ENCODE assay signal across 9 cellular contexts in the genomic region with DNA sequence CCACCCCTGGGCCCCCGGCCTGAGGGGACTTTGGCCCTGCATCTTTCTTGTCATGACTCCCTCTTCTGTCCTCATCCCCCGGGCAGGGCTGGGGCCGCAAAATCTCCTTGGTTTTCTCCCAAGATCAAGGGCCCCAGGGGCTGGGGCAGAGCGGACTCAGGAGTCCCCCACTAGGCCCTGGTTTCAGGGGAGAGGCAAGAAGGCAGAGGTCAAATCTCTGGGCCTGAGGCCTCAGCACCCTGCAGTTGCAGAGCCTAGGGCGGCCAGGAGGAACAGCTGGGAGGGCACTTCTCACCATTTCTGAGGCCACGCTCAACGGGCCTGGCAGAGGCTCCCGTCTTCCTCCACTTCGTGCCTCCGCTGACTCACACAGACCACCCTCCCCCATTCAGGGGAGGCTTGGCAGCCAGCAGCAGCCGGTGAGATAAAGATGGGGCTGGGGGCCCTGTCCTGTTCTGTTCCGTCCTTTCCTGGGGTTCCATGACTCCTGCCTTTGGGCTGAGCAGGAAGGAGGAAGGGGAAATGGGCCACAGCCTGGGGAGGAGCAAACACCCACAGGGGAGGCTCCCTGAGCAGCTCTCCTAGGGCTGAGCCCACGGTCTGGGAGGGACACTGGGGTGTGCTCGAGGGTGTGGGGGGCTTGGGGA. TPM values are rescaled to one million over a fixed set of nuclear protein-coding genes. Genes with fewer than 3 reads are reported as not detected.
A peak's percentile ranks its signal among the peaks of the same experiment; 100 is the strongest.
DNase-seq lines count a peak whose midpoint lies in the region; ATAC-seq and TF ChIP-seq lines count a peak whose summit lies in the region.
"Had no signal": no experiment of that assay in that cellular context is flagged by ENCODE, and none has a peak within 500 bp of the region (broad histone marks: within the 10 kb centered on the region; RNA-seq: fewer than 3 reads in every experiment).

No MANE protein-coding gene starts in this region.

- ATAC-seq in CD8-positive, alpha-beta T cell, result no peak
- ATAC-seq in omental fat pad (ENCODE audit: low FRiP score), result peak; percentile 35
- ATAC-seq in HG02623 (IDR thresholded peaks at IDR 0.05; ENCODE audit: unreplicated experiment), result no peak

- no peak for TF ChIP-seq CTCF in CD8-positive, alpha-beta T cell (IDR thresholded peaks at IDR 0.05)
- no peak for TF ChIP-seq CTCF in omental fat pad (IDR thresholded peaks at IDR 0.05)
- TF ChIP-seq CTCF in colonic mucosa (IDR thresholded peaks at IDR 0.05), result no peak

- no peaks in the 10 kb centered on the region for H3K27me3 ChIP-seq in CD8-positive, alpha-beta T cell (ENCODE audit: insufficient read depth, low read length)
- H3K27me3 ChIP-seq in esophagus (ENCODE audit: control insufficient read depth in 1 of 2, insufficient read depth in 2 of 2, low read length in 2 of 2) (no peaks in the 10 kb centered on the region), colonic mucosa (no peaks in the 10 kb centered on the region)

- peak overlapping the region; percentile 7 for H3K4me3 ChIP-seq in CD8-positive, alpha-beta T cell (ENCODE audit: low read depth, low read length)
- peak overlapping the region in 1 of 2 donors; percentile 18 for H3K4me3 ChIP-seq in esophagus (ENCODE audit: low read depth in 1 of 2, low read length in 2 of 2)
- no peak overlapping the region for H3K4me3 ChIP-seq in colonic mucosa

- no peaks in the 10 kb centered on the region for H3K27me3 Mint-ChIP-seq in CD8-positive, alpha-beta T cell (ENCODE audit: low read depth)

- POLR2A ChIA-PET in CD8-positive, alpha-beta T cell (lab: Charles Lee), result interaction anchor here (0.5 to 1.7 kb wide), 5 partner anchors 9 to 50 kb away, joined by 3 to 6 read pairs (median 4); partner anchors contain the start of gene BICDL2

- 69 to 71% methylated on average over 14 of the region's 14 CpGs for WGBS in esophagus, 2 donors

- no peaks in the 10 kb centered on the region for H3K9me3 ChIP-seq in CD8-positive, alpha-beta T cell (ENCODE audit: low read length)
- no peaks in the 10 kb centered on the region for H3K9me3 ChIP-seq in esophagus (ENCODE audit: control insufficient read depth in 2 of 2, insufficient read depth in 1 of 2, low read depth in 1 of 2, low read length in 1 of 2)
- no peaks in the 10 kb centered on the region for H3K9me3 ChIP-seq in colonic mucosa

- H3K36me3 ChIP-seq in CD8-positive, alpha-beta T cell (ENCODE audit: insufficient read depth, low read length), result no peaks in the 10 kb centered on the region
- H3K36me3 ChIP-seq in esophagus (ENCODE audit: control insufficient read depth in 2 of 2, insufficient read depth in 2 of 2, low read length in 1 of 2) (no peaks in the 10 kb centered on the region), colonic mucosa (no peaks in the 10 kb centered on the region)

- no peak overlapping the region for H3K27ac ChIP-seq in CD8-positive, alpha-beta T cell (ENCODE audit: low read depth, low read length)
- H3K27ac ChIP-seq in esophagus (ENCODE audit: low read depth in 2 of 2, low read length in 1 of 2) (peak overlapping the region; percentile 45 to 60), colonic mucosa (no peak overlapping the region)
- H3K27ac ChIP-seq: KMS-11 had no signal

- peaks cover 22% of the 10 kb centered on the region for H3K4me1 ChIP-seq in CD8-positive, alpha-beta T cell (ENCODE audit: insufficient read depth, low read length)
- H3K4me1 ChIP-seq in esophagus (ENCODE audit: control insufficient read depth in 2 of 2, insufficient read depth in 2 of 2, low read length in 1 of 2), result peaks cover 0 to 3% of the 10 kb centered on the region in 2 donors
- H3K4me1 ChIP-seq in colonic mucosa, result no peaks in the 10 kb centered on the region

- H3K4me1 Mint-ChIP-seq in CD8-positive, alpha-beta T cell (ENCODE audit: low read depth), result peaks cover 42% of the 10 kb centered on the region

- peak overlapping the region in 1 of 2 donors; percentile 27 for H3K9ac ChIP-seq in colonic mucosa (ENCODE audit: low read depth in 2 of 2, low read length in 2 of 2)
- H3K9ac ChIP-seq: KMS-11 had no signal

- CTCF ChIA-PET in CD8-positive, alpha-beta T cell (lab: Charles Lee), result interaction anchor here (0.9 to 5.1 kb wide), 5 partner anchors 9 to 43 kb away, joined by 3 to 27 read pairs (median 3); no protein-coding TSS in a partner anchor

- DNase-seq in CD8-positive, alpha-beta T cell, result peak in 1 of 7 experiments; percentile 26
- DNase-seq in NOMO-1 (lab: John Stamatoyannopoulos, UW; ENCODE audit: unreplicated experiment in 2 of 2), result peak; percentile 30 to 50
- DNase-seq in omental fat pad (ENCODE audit: low spot score), result no peak
- no peak for DNase-seq in colonic mucosa
- no peak for DNase-seq in stimulated activated CD4-positive, alpha-beta T cell treated with anti-CD3 and anti-CD28 coated beads, Interleukin-4, amount 100 ng/mL, for 1 hour
- no peak for DNase-seq in OCI-M2 (lab: John Stamatoyannopoulos, UW; ENCODE audit: unreplicated experiment)

- H3K4me3 Mint-ChIP-seq in CD8-positive, alpha-beta T cell, result no peak overlapping the region

- intact Hi-C loops in CD8-positive, alpha-beta T cell (cut with DNase I, micrococcal nuclease), result no loop called here
- intact Hi-C loops in colonic mucosa (cut with DNase I), result no loop called here

- H3K9me3 Mint-ChIP-seq in CD8-positive, alpha-beta T cell, result no peaks in the 10 kb centered on the region

- H3K27ac Mint-ChIP-seq in CD8-positive, alpha-beta T cell, result no peak overlapping the region

- H3K36me3 Mint-ChIP-seq in CD8-positive, alpha-beta T cell, result no peaks in the 10 kb centered on the region

RNA-seq across cellular contexts. Expression of gene ZSCAN10, which starts 12.4 kb away (rescaled TPM):
- under 1 TPM in 1 of 2 experiments, not detected in 1; 0.62 TPM for total RNA-seq in CD8-positive, alpha-beta T cell
- not detected for polyA plus RNA-seq in esophagus
- total RNA-seq in omental fat pad, result under 1 TPM in 1 of 4 donors, not detected in 3; 0.28 TPM
- total RNA-seq in colonic mucosa, result under 1 TPM in 1 of 2 donors, not detected in 1; 0.86 TPM

RNA-seq across cellular contexts. Expression of gene IL32, which starts 21.3 kb away (rescaled TPM):
- total RNA-seq in CD8-positive, alpha-beta T cell, result 100 to 1,000 TPM; 123 to 127 TPM
- 10 to 100 TPM; 16.5 to 19.0 TPM for polyA plus RNA-seq in esophagus
- total RNA-seq in omental fat pad, result 10 to 100 TPM; 16.5 to 73.0 (median 25.6) TPM
- total RNA-seq in colonic mucosa, result 100 to 1,000 TPM; 256 to 329 TPM

RNA-seq across cellular contexts. Expression of gene ZNF205, which starts 25.7 kb away (rescaled TPM):
- total RNA-seq in CD8-positive, alpha-beta T cell, result not detected
- 10 to 100 TPM in 1 of 2 donors, 1 to 10 TPM in 1; 8.4 to 18.0 TPM for polyA plus RNA-seq in esophagus
- 10 to 100 TPM in 2 of 4 donors, 1 to 10 TPM in 2; 7.1 to 16.1 (median 9.7) TPM for total RNA-seq in omental fat pad
- 10 to 100 TPM in 1 of 2 donors, 1 to 10 TPM in 1; 9.9 to 10.5 TPM for total RNA-seq in colonic mucosa

RNA-seq across cellular contexts. Expression of gene MMP25, which starts 40.4 kb away (rescaled TPM):
- under 1 TPM; 0.11 to 0.36 TPM for total RNA-seq in CD8-positive, alpha-beta T cell
- 1 to 10 TPM in 1 of 2 donors, under 1 TPM in 1; 0.51 to 2.6 TPM for polyA plus RNA-seq in esophagus
- total RNA-seq in omental fat pad, result 10 to 100 TPM in 1 of 4 donors, 1 to 10 TPM in 3; 1.2 to 38.8 (median 2.2) TPM
- total RNA-seq in colonic mucosa, result under 1 TPM; 0.44 to 0.88 TPM

RNA-seq across cellular contexts. Expression of gene ZNF213, which starts 48.1 kb away (rescaled TPM):
- 1 to 10 TPM; 1.8 to 2.2 TPM for total RNA-seq in CD8-positive, alpha-beta T cell
- polyA plus RNA-seq in esophagus, result 1 to 10 TPM; 6.5 to 9.4 TPM
- total RNA-seq in omental fat pad, result 1 to 10 TPM; 1.8 to 4.1 (median 3.6) TPM
- 10 to 100 TPM; 12.4 to 20.4 TPM for total RNA-seq in colonic mucosa

Comparison
In these comparisons a context has a peak if more than half of its experiments do, and no peak if none do; other contexts are left out.
1. DNase-seq: peak in NOMO-1 (2 of 2); none in omental fat pad (single experiment), colonic mucosa (single experiment), stimulated activated CD4-positive, alpha-beta T cell treated with anti-CD3 and anti-CD28 coated beads, Interleukin-4, amount 100 ng/mL, for 1 hour (single experiment) and OCI-M2 (single experiment).
2. H3K27ac ChIP-seq: peak in esophagus (2 of 2); none in CD8-positive, alpha-beta T cell (single experiment) and colonic mucosa (single experiment).
3. RNA of gene ZNF205, which starts 25.7 kb away (total RNA-seq): 7.1 to 16.1 TPM in omental fat pad and 9.9 to 10.5 TPM in colonic mucosa; not detected in CD8-positive, alpha-beta T cell; every median in the first group is over 4 times any median in the second.